ENCODE assay signal across 8 cellular contexts in the genomic region with DNA sequence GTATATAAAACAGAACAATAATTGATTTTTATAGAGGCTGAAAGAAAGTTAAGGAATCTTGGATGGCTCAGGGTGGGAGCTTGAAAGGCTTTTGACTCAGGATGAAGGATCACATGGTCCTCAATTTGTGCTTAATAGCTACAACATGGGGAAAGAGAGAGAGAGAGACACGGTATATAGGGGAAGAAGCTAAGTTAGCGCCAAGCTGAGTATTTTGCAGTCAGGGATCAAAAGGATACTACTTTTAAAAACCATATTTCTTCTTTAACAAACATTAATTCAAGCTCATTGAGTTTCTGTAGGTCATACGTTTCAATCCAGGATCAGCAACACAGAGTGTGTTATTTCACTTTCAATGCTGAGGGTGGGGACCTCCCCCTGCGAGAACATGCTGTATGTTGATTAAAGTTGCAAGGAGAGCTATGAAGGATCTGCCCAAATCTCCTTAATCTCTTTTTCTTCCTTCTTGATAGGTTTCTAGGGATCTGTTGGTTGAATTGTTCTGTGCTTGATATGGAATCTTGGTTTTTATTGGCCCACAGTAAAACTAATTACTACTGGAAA.
DNase-seq lines count a peak whose midpoint lies in the region; ATAC-seq lines count a peak whose summit lies in the region.

No MANE protein-coding gene starts in this region.

- H3K27me3 Mint-ChIP-seq in T-helper 2 cell treated with Interferon-gamma antibody and Interleukin-4, amounts not matched to agents 5 μg/mL and 100 μg/mL, for 36 hours (ENCODE audit: low read depth): no peaks in the 10 kb centered on the region

- peak overlapping the region; percentile 58 for H3K27ac ChIP-seq in epithelial cell of prostate

- DNase-seq in T-helper 2 cell treated with Interferon-gamma antibody and Interleukin-4, amounts not matched to agents 5 μg/mL and 100 μg/mL, for 36 hours (ENCODE audit: low spot score): peak; percentile 36
- no peak for DNase-seq in T-helper 2 cell
- DNase-seq in epithelial cell of prostate (ENCODE audit: low read depth, low spot score): no peak
- DNase-seq in stimulated activated effector memory CD8-positive, alpha-beta T cell treated with anti-CD3 and anti-CD28 coated beads, Interleukin-12 subunit alpha, Interleukin-12 subunit beta, amount 100 ng/mL, for 72 hours (ENCODE audit: low spot score in 2 of 2): no peak
- DNase-seq in medulla oblongata (ENCODE audit: extremely low spot score): no peak

- H3K9me3 Mint-ChIP-seq in T-helper 2 cell treated with Interferon-gamma antibody and Interleukin-4, amounts not matched to agents 5 μg/mL and 100 μg/mL, for 36 hours: peaks cover 3% of the 10 kb centered on the region
- peaks cover 2% of the 10 kb centered on the region for H3K9me3 Mint-ChIP-seq in stimulated activated effector memory CD8-positive, alpha-beta T cell treated with anti-CD3 and anti-CD28 coated beads, Interleukin-12 subunit alpha, Interleukin-12 subunit beta, amount 100 ng/mL, for 72 hours

- ATAC-seq in HG03342 (IDR thresholded peaks at IDR 0.05; ENCODE audit: unreplicated experiment): peak; percentile 27
- peak; percentile 36 for ATAC-seq in stimulated activated effector memory CD8-positive, alpha-beta T cell treated with anti-CD3 and anti-CD28 coated beads, Interleukin-12 subunit alpha, Interleukin-12 subunit beta, amount 100 ng/mL, for 72 hours
- ATAC-seq in HG02852 (IDR thresholded peaks at IDR 0.05; ENCODE audit: unreplicated experiment): no peak
- no peak for ATAC-seq in HG03460 (IDR thresholded peaks at IDR 0.05; ENCODE audit: unreplicated experiment)

- H3K36me3 Mint-ChIP-seq in T-helper 2 cell treated with Interferon-gamma antibody and Interleukin-4, amounts not matched to agents 5 μg/mL and 100 μg/mL, for 36 hours (ENCODE audit: low read depth): no peaks in the 10 kb centered on the region
- no peaks in the 10 kb centered on the region for H3K36me3 Mint-ChIP-seq in stimulated activated effector memory CD8-positive, alpha-beta T cell treated with anti-CD3 and anti-CD28 coated beads, Interleukin-12 subunit alpha, Interleukin-12 subunit beta, amount 100 ng/mL, for 72 hours

- peaks cover 42% of the 10 kb centered on the region for H3K4me1 Mint-ChIP-seq in T-helper 2 cell treated with Interferon-gamma antibody and Interleukin-4, amounts not matched to agents 5 μg/mL and 100 μg/mL, for 36 hours (ENCODE audit: low read depth)
- H3K4me1 Mint-ChIP-seq in stimulated activated effector memory CD8-positive, alpha-beta T cell treated with anti-CD3 and anti-CD28 coated beads, Interleukin-12 subunit alpha, Interleukin-12 subunit beta, amount 100 ng/mL, for 72 hours: peaks cover 20% of the 10 kb centered on the region

- peak overlapping the region; percentile 72 for H3K27ac Mint-ChIP-seq in T-helper 2 cell treated with Interferon-gamma antibody and Interleukin-4, amounts not matched to agents 5 μg/mL and 100 μg/mL, for 36 hours
- H3K27ac Mint-ChIP-seq in stimulated activated effector memory CD8-positive, alpha-beta T cell treated with anti-CD3 and anti-CD28 coated beads, Interleukin-12 subunit alpha, Interleukin-12 subunit beta, amount 100 ng/mL, for 72 hours: no peak overlapping the region

- H3K4me3 Mint-ChIP-seq in T-helper 2 cell treated with Interferon-gamma antibody and Interleukin-4, amounts not matched to agents 5 μg/mL and 100 μg/mL, for 36 hours: peak overlapping the region; percentile 54
- no peak overlapping the region for H3K4me3 Mint-ChIP-seq in stimulated activated effector memory CD8-positive, alpha-beta T cell treated with anti-CD3 and anti-CD28 coated beads, Interleukin-12 subunit alpha, Interleukin-12 subunit beta, amount 100 ng/mL, for 72 hours

Comparison
In these comparisons a context has a peak if more than half of its experiments do, and no peak if none do; other contexts are left out.
1. ATAC-seq: peak in HG03342 (single experiment) and stimulated activated effector memory CD8-positive, alpha-beta T cell treated with anti-CD3 and anti-CD28 coated beads, Interleukin-12 subunit alpha, Interleukin-12 subunit beta, amount 100 ng/mL, for 72 hours (single experiment); none in HG02852 (single experiment) and HG03460 (single experiment).